27 cellular contexts compared by ENCODE assay signal in the genomic region with DNA sequence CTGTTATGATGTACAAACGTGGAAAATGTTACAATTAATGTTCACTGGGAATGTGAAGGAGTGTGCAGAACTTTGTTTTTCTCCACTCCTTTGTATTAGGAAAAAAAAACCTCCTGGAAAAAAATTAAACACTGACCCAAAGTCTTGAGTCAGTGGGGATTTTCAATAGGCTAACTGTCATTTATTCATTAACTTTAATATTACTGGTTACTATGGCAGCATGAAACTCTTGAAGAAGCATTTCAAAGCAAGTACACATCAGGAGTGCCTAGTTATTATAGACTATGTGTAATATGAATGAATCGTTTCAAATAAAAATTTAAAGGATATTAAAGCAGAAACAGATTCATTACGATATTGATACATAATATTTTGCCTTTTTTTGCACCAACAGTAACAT.
DNase-seq lines count a peak whose midpoint lies in the region; ATAC-seq and TF ChIP-seq lines count a peak whose summit lies in the region.
"Had no signal": no experiment of that assay in that cellular context is flagged by ENCODE, and none has a peak within 500 bp of the region (broad histone marks: within the 10 kb centered on the region; RNA-seq: fewer than 3 reads in every experiment).

No MANE protein-coding gene starts in this region.

- intact Hi-C loops in prostate gland (cut with DNase I): no loop called here
- intact Hi-C loops in heart left ventricle (cut with DNase I): no loop called here
- intact Hi-C loops in vagina (cut with DNase I): no loop called here

- 49% methylated on average over 3 of the region's 3 CpGs for WGBS in prostate gland
- WGBS in heart left ventricle, 4 donors: 74 to 81% (median 79%) methylated on average over 3 of the region's 3 CpGs

- H3K27ac ChIP-seq in prostate gland: no peak overlapping the region
- H3K27ac ChIP-seq in heart left ventricle: no peak overlapping the region
- no peak overlapping the region for H3K27ac ChIP-seq in vagina
- H3K27ac ChIP-seq: esophagus squamous epithelium, SJSA1, thoracic aorta had no signal

- H3K27me3 ChIP-seq in prostate gland (replicated peaks; ENCODE audit: insufficient read depth) (no peaks in the 10 kb centered on the region), heart left ventricle (no peaks in the 10 kb centered on the region), vagina (no peaks in the 10 kb centered on the region)
- H3K27me3 ChIP-seq: esophagus squamous epithelium, SJSA1 had no signal

- no peak for TF ChIP-seq CTCF in HFFc6 (IDR thresholded peaks at IDR 0.05)
- TF ChIP-seq CTCF in prostate gland (IDR thresholded peaks at IDR 0.05): no peak
- TF ChIP-seq CTCF in heart left ventricle (IDR thresholded peaks at IDR 0.05): no peak
- no peak for TF ChIP-seq CTCF in vagina (IDR thresholded peaks at IDR 0.05)

- no peaks in the 10 kb centered on the region for H3K9me3 Mint-ChIP-seq in HFFc6
- H3K9me3 Mint-ChIP-seq: CD4-positive, alpha-beta memory T cell; stimulated activated memory B cell treated with anti-CD40 and anti-IgM and Interleukin-4, amounts not matched to agents 10 μg/mL and 1 μg/mL and 100 μg/mL, for 72 hours; T-helper 1 cell treated with Interleukin-12 subunit alpha and Interleukin-12 subunit beta and Interleukin-4 antibody, amounts not matched to agents 30 μg/mL and 1 μg/mL, for 36 hours had no signal

- no peak for DNase-seq in HFFc6
- peak; percentile 88 for DNase-seq in kidney glomerular epithelial cell (lab: John Stamatoyannopoulos, UW)
- no peak for DNase-seq in amygdala (lab: John Stamatoyannopoulos, UW)
- DNase-seq in prostate gland (ENCODE audit: low spot score): no peak
- no peak for DNase-seq in heart left ventricle
- no peak for DNase-seq in vagina (ENCODE audit: extremely low spot score in 2 of 2)
- DNase-seq: activated CD4-positive, alpha-beta T cell treated with anti-CD3 and anti-CD28 coated beads for 48 hours; CD4-positive, alpha-beta memory T cell; cerebellar nuclear complex; DMS79; effector CD4-positive, alpha-beta T cell; esophagus squamous epithelium; H7; Kasumi-1; left ventricle myocardium superior; NCI-H1048; NCI-H2029; posterior cingulate gyrus; stimulated activated CD4-positive, alpha-beta T cell treated with anti-CD3 and anti-CD28 coated beads, Interleukin-1b, Interleukin-23, amount 100 ng/mL, for 48 hours had no signal

- TF ChIP-seq POLR2A in prostate gland (IDR thresholded peaks at IDR 0.05) (no peak), heart left ventricle (IDR thresholded peaks at IDR 0.05) (no peak), vagina (IDR thresholded peaks at IDR 0.05) (no peak)

- ATAC-seq in GM18511 (IDR thresholded peaks at IDR 0.05; ENCODE audit: unreplicated experiment): peak; percentile 79
- peak; percentile 73 for ATAC-seq in HG03175 (IDR thresholded peaks at IDR 0.05; ENCODE audit: unreplicated experiment)
- ATAC-seq in heart left ventricle: no peak
- ATAC-seq: left ventricle myocardium superior, Panc1 had no signal

- H3K4me1 ChIP-seq in prostate gland (replicated peaks) (no peaks in the 10 kb centered on the region), heart left ventricle (peaks cover 0 to 1% (median 0%) of the 10 kb centered on the region in 12 donors), vagina (no peaks in the 10 kb centered on the region)

- H3K27me3 Mint-ChIP-seq in HFFc6 (ENCODE audit: insufficient read depth): no peaks in the 10 kb centered on the region
- H3K27me3 Mint-ChIP-seq: activated naive CD8-positive, alpha-beta T cell; stimulated activated memory B cell treated with anti-CD40 and anti-IgM and Interleukin-4, amounts not matched to agents 10 μg/mL and 1 μg/mL and 100 μg/mL, for 72 hours had no signal

- H3K9me3 ChIP-seq in prostate gland (no peaks in the 10 kb centered on the region), heart left ventricle (no peaks in the 10 kb centered on the region), vagina (no peaks in the 10 kb centered on the region)
- H3K9me3 ChIP-seq: esophagus squamous epithelium, SJSA1, thoracic aorta had no signal

- peaks cover 10% of the 10 kb centered on the region; the same call in 1 of the 2 replicates for H3K36me3 Mint-ChIP-seq in HFFc6 (ENCODE audit: low read depth)
- H3K36me3 Mint-ChIP-seq: activated naive CD8-positive, alpha-beta T cell; CD4-positive, alpha-beta memory T cell; stimulated activated memory B cell treated with anti-CD40 and anti-IgM and Interleukin-4, amounts not matched to agents 10 μg/mL and 1 μg/mL and 100 μg/mL, for 72 hours had no signal

- H3K4me1 Mint-ChIP-seq in HFFc6 (ENCODE audit: low read depth): peaks cover 35% of the 10 kb centered on the region
- H3K4me1 Mint-ChIP-seq: CD4-positive, alpha-beta memory T cell; stimulated activated memory B cell treated with anti-CD40 and anti-IgM and Interleukin-4, amounts not matched to agents 10 μg/mL and 1 μg/mL and 100 μg/mL, for 72 hours had no signal

- H3K27ac Mint-ChIP-seq in HFFc6: peak overlapping the region; percentile 70; the same call in 1 of the 2 replicates
- H3K27ac Mint-ChIP-seq: activated naive CD8-positive, alpha-beta T cell; CD4-positive, alpha-beta memory T cell; stimulated activated memory B cell treated with anti-CD40 and anti-IgM and Interleukin-4, amounts not matched to agents 10 μg/mL and 1 μg/mL and 100 μg/mL, for 72 hours; T-helper 1 cell treated with Interleukin-12 subunit alpha and Interleukin-12 subunit beta and Interleukin-4 antibody, amounts not matched to agents 30 μg/mL and 1 μg/mL, for 36 hours had no signal

- no peaks in the 10 kb centered on the region for H3K36me3 ChIP-seq in prostate gland
- peaks cover 0 to 18% (median 5%) of the 10 kb centered on the region in 9 donors for H3K36me3 ChIP-seq in heart left ventricle
- H3K36me3 ChIP-seq in vagina: no peaks in the 10 kb centered on the region
- H3K36me3 ChIP-seq: esophagus squamous epithelium, SJSA1, thoracic aorta had no signal

- H3K4me3 ChIP-seq in prostate gland: no peak overlapping the region
- no peak overlapping the region for H3K4me3 ChIP-seq in heart left ventricle
- H3K4me3 ChIP-seq in vagina: no peak overlapping the region
- H3K4me3 ChIP-seq: esophagus squamous epithelium, SJSA1, thoracic aorta had no signal

- no peak overlapping the region for H3K4me3 Mint-ChIP-seq in HFFc6
- H3K4me3 Mint-ChIP-seq: activated naive CD8-positive, alpha-beta T cell; CD4-positive, alpha-beta memory T cell; stimulated activated memory B cell treated with anti-CD40 and anti-IgM and Interleukin-4, amounts not matched to agents 10 μg/mL and 1 μg/mL and 100 μg/mL, for 72 hours; T-helper 1 cell treated with Interleukin-12 subunit alpha and Interleukin-12 subunit beta and Interleukin-4 antibody, amounts not matched to agents 30 μg/mL and 1 μg/mL, for 36 hours had no signal

Comparison
In these comparisons a context has a peak if more than half of its experiments do, and no peak if none do; other contexts are left out.
1. ATAC-seq: peak in GM18511 (single experiment) and HG03175 (single experiment); none in heart left ventricle (0 of 4).